11 cellular contexts compared by ENCODE assay signal in the genomic region with DNA sequence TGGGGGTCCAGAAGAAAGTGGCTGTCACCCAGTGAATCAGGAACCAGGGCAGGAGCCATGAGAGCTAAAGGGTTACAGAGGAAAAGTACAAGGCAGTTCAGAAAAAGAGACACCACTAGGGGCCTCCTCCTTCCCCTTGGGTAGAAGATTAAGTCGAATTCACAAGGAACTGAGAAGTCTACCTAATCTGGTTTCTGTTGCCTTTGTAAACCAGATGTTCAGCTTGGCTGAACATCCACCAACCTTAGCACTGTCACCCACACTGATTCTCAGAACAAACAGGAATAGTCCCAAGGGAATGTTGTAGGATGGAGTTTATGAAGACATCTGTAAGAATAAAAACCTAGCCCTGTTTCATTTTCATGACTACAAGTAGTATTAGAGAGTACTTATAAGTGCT.
DNase-seq lines count a peak whose midpoint lies in the region; ATAC-seq and TF ChIP-seq lines count a peak whose summit lies in the region.
"Had no signal": no experiment of that assay in that cellular context is flagged by ENCODE, and none has a peak within 500 bp of the region (broad histone marks: within the 10 kb centered on the region; RNA-seq: fewer than 3 reads in every experiment).

No MANE protein-coding gene starts in this region.

- no peak overlapping the region for H3K9ac ChIP-seq in smooth muscle cell (ENCODE audit: low read depth)

- DNase-seq in H7, result peak; percentile 14
- peak in 1 of 2 donors; percentile 0 for DNase-seq in memory B cell (ENCODE audit: low spot score in 2 of 2)
- no peak for DNase-seq in stimulated activated naive CD4-positive, alpha-beta T cell treated with Interleukin-2 at 50 U/mL for 16 hours (lab: John Stamatoyannopoulos, UW)
- no peak for DNase-seq in smooth muscle cell (lab: John Stamatoyannopoulos, UW; ENCODE audit: unreplicated experiment)
- DNase-seq in activated gamma-delta T cell treated with Interleukin-2 at 50 U/mL for 16 hours, result no peak
- no peak for DNase-seq in head of caudate nucleus
- DNase-seq: small intestine had no signal

- no peaks in the 10 kb centered on the region for H3K36me3 Mint-ChIP-seq in memory B cell

- intact Hi-C loops in head of caudate nucleus (cut with DNase I), result no loop called here

- ATAC-seq in GM18867 (IDR thresholded peaks at IDR 0.05; ENCODE audit: unreplicated experiment) (peak; percentile 99), HG03575 (IDR thresholded peaks at IDR 0.05; ENCODE audit: extremely low read depth, insufficient number of reproducible peaks, low FRiP score, unreplicated experiment) (peak; percentile 96), memory B cell (ENCODE audit: low read depth) (peak; percentile 80)

- 60% methylated on average over 1 of the region's 1 CpG for WGBS in smooth muscle cell (ENCODE audit: low lambda C conversion rate)

- peaks cover 5% of the 10 kb centered on the region for H3K4me1 Mint-ChIP-seq in memory B cell

- no peak overlapping the region for H3K27ac ChIP-seq in smooth muscle cell (ENCODE audit: low read depth)
- H3K27ac ChIP-seq: SK-N-MC had no signal

- H3K4me1 ChIP-seq in smooth muscle cell (ENCODE audit: low read depth), result no peaks in the 10 kb centered on the region

- H3K27me3 ChIP-seq in H7 (ENCODE audit: control insufficient read depth, insufficient read depth, low read length) (no peaks in the 10 kb centered on the region), smooth muscle cell (ENCODE audit: low read depth) (no peaks in the 10 kb centered on the region)

- no peaks in the 10 kb centered on the region for H3K79me2 ChIP-seq in smooth muscle cell (ENCODE audit: low read depth)

- H3K9me3 Mint-ChIP-seq in memory B cell, result no peaks in the 10 kb centered on the region
- H3K9me3 Mint-ChIP-seq: activated naive CD4-positive, alpha-beta T cell treated with anti-CD3 and anti-CD28 coated beads, Interleukin-2, amount 50 U/mL, for 24 hours had no signal

- H3K36me3 ChIP-seq in H7 (replicated peaks; ENCODE audit: control insufficient read depth, insufficient read depth, low read length) (no peaks in the 10 kb centered on the region), smooth muscle cell (ENCODE audit: low read depth) (no peaks in the 10 kb centered on the region)

- no peaks in the 10 kb centered on the region for H3K9me3 ChIP-seq in smooth muscle cell (replicated peaks; ENCODE audit: low read depth)

- no peak for TF ChIP-seq CTCF in smooth muscle cell (IDR thresholded peaks at IDR 0.05; ENCODE audit: borderline replicate concordance, insufficient read depth, poor library complexity, severe bottlenecking)

- no peak overlapping the region for H3K27ac Mint-ChIP-seq in memory B cell
- H3K27ac Mint-ChIP-seq: activated naive CD4-positive, alpha-beta T cell treated with anti-CD3 and anti-CD28 coated beads, Interleukin-2, amount 50 U/mL, for 24 hours had no signal

- no peaks in the 10 kb centered on the region for H3K27me3 Mint-ChIP-seq in memory B cell
- H3K27me3 Mint-ChIP-seq: activated naive CD4-positive, alpha-beta T cell treated with anti-CD3 and anti-CD28 coated beads, Interleukin-2, amount 50 U/mL, for 24 hours had no signal

- no peaks in the 10 kb centered on the region for H3F3A ChIP-seq in smooth muscle cell (ENCODE audit: low read depth)

- H3K4me3 ChIP-seq in H7 (ENCODE audit: insufficient read depth, low read depth, low read length) (no peak overlapping the region), smooth muscle cell (no peak overlapping the region)
- H3K4me3 ChIP-seq: SK-N-MC had no signal

- no peak overlapping the region for H2AFZ ChIP-seq in smooth muscle cell (ENCODE audit: low read depth)

- no peaks in the 10 kb centered on the region for H4K20me1 ChIP-seq in smooth muscle cell (ENCODE audit: low read depth)

- H3K4me3 Mint-ChIP-seq in memory B cell, result no peak overlapping the region
- H3K4me3 Mint-ChIP-seq: activated naive CD4-positive, alpha-beta T cell treated with anti-CD3 and anti-CD28 coated beads, Interleukin-2, amount 50 U/mL, for 24 hours had no signal

- no peak overlapping the region for H3K4me2 ChIP-seq in smooth muscle cell
